8 cellular contexts compared by ENCODE assay signal in the genomic region with DNA sequence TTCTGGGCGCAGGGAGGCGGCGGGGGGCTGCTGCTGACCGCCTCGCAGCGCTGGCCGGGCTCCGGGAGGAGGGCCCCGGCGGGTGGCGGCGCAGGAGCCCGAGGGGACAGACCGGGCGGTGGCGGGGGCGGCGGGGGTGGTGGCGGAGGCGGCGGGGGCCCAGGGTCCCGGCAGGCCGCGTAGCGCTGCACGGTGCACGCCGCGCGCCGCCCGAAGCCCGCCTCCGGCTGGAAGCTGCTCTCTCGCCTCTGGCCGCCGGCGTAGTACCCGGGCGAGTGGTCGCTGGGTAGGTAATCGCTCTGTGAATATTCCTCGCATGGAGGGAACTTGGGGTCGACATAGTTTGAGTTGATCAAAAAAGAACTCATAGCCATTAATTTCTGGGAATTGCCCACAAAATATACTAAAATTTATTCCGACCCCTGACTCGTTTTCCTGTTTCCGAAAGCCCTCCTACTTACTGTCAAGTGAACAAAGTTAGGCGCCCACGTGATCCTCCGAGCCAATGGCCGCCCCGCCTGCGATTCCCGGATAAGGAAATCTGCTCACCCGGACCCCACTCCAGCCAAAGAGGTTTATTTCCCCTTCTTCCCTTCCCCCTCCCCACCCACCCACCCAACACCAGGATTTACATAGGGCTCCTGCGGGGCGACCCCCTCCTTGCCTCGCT. TPM values are rescaled to one million over a fixed set of nuclear protein-coding genes. Genes with fewer than 3 reads are reported as not detected.
DNase-seq lines count a peak whose midpoint lies in the region; ATAC-seq and TF ChIP-seq lines count a peak whose summit lies in the region.

Gene HOXB4, minus strand, starts transcription at position 405 of the 670 bp plus-strand sequence. Its CDS starts 31 bp downstream, at position 374.

- peak; percentile 41 for ATAC-seq in HG03159 (IDR thresholded peaks at IDR 0.05; ENCODE audit: unreplicated experiment)

- H3K9me3 Mint-ChIP-seq in activated naive CD4-positive, alpha-beta T cell treated with anti-CD3 and anti-CD28 coated beads, Interleukin-2, amount 50 U/mL, for 24 hours = no peaks in the 10 kb centered on the region

- DNase-seq in GM12864 (ENCODE audit: low read depth) = peak; percentile 44
- peak; percentile 88 for DNase-seq in right atrium auricular region (ENCODE audit: low spot score)
- no peak for DNase-seq in skeletal muscle cell (ENCODE audit: low read depth)
- DNase-seq in AG08396 (ENCODE audit: low spot score) = no peak
- no peak for DNase-seq in Kasumi-1 (lab: John Stamatoyannopoulos, UW)

- peak within 1 kb of the TSS; percentile 47 to 48 for H3K27ac ChIP-seq in right atrium auricular region

- H3K4me1 ChIP-seq in right atrium auricular region = peaks cover 0 to 23% of the 10 kb centered on the region in 2 donors

- peak within 1 kb of the TSS; percentile 77 for H3K27ac Mint-ChIP-seq in activated naive CD4-positive, alpha-beta T cell treated with anti-CD3 and anti-CD28 coated beads, Interleukin-2, amount 50 U/mL, for 24 hours

- peaks cover 35% of the 10 kb centered on the region for H3K27me3 Mint-ChIP-seq in activated naive CD4-positive, alpha-beta T cell treated with anti-CD3 and anti-CD28 coated beads, Interleukin-2, amount 50 U/mL, for 24 hours

- peaks cover 29 to 65% of the 10 kb centered on the region in 2 donors for H3K27me3 ChIP-seq in right atrium auricular region

- no peaks in the 10 kb centered on the region for H3K9me3 ChIP-seq in right atrium auricular region

- peaks cover 67% of the 10 kb centered on the region for H3K4me1 Mint-ChIP-seq in activated naive CD4-positive, alpha-beta T cell treated with anti-CD3 and anti-CD28 coated beads, Interleukin-2, amount 50 U/mL, for 24 hours

- peaks cover 1% of the 10 kb centered on the region for H3K36me3 Mint-ChIP-seq in activated naive CD4-positive, alpha-beta T cell treated with anti-CD3 and anti-CD28 coated beads, Interleukin-2, amount 50 U/mL, for 24 hours

- TF ChIP-seq CTCF in GM12864 (IDR thresholded peaks at IDR 0.05; ENCODE audit: low read depth, low read length, missing control alignments) (no peak), right atrium auricular region (IDR thresholded peaks at IDR 0.05) (no peak)

- H3K36me3 ChIP-seq in right atrium auricular region = no peaks in the 10 kb centered on the region

- 0 out of 2 replicates have a peak, but pooled peaks have one; percentile 44 for TF ChIP-seq POLR2A in Raji (IDR thresholded peaks at IDR 0.05; ENCODE audit: insufficient read depth, low read depth, low read length)

- H3K4me3 ChIP-seq in GM12864 (ENCODE audit: low read depth, low read length) (peak within 1 kb of the TSS; percentile 84), right atrium auricular region (peak within 1 kb of the TSS; percentile 39 to 48), skeletal muscle cell (ENCODE audit: low read depth, low read length) (peak within 1 kb of the TSS; percentile 53)

- peak within 1 kb of the TSS; percentile 91 for H3K4me3 Mint-ChIP-seq in activated naive CD4-positive, alpha-beta T cell treated with anti-CD3 and anti-CD28 coated beads, Interleukin-2, amount 50 U/mL, for 24 hours

RNA-seq across cellular contexts. Expression of gene HOXB4, which starts in this region (rescaled TPM):
- 1 to 10 TPM in 1 of 2 donors, under 1 TPM in 1; 0.52 to 1.0 TPM for total RNA-seq in right atrium auricular region

Comparison
In these comparisons a context has a peak if more than half of its experiments do, and no peak if none do; other contexts are left out.
1. DNase-seq: peak in GM12864 (single experiment) and right atrium auricular region (single experiment); none in skeletal muscle cell (single experiment), AG08396 (single experiment) and Kasumi-1 (0 of 2).
2. Peak in every context shown above with its lines, with median percentiles within 50 percentile points of each other: H3K4me3 ChIP-seq.